ENCODE assay signal across 9 cellular contexts in genomic region chr6:54095740-54096139, GRCh38. TPM values are rescaled to one million over a fixed set of nuclear protein-coding genes. Genes with fewer than 3 reads are reported as not detected.
"Had no signal": no experiment of that assay in that cellular context is flagged by ENCODE, and none has a peak within 500 bp of the region (broad histone marks: within the 10 kb centered on the region; RNA-seq: fewer than 3 reads in every experiment).

No MANE protein-coding gene starts in this region.

- H3K4me3 ChIP-seq: GM23338, HAP-1, K562 had no signal

- H2AFZ ChIP-seq: GM23338 had no signal

- H3K4me1 Mint-ChIP-seq: GM23338 had no signal

- ATAC-seq: GM23338, HCT116, K562 had no signal

- H3K9me3 ChIP-seq: HAP-1 had no signal

- H3K4me2 ChIP-seq: GM23338 had no signal

- H3K36me3 ChIP-seq: HAP-1 had no signal

- H3K4me3 Mint-ChIP-seq: GM23338, HFFc6 had no signal

- H3K9me3 Mint-ChIP-seq: GM23338, HFFc6 had no signal

- DNase-seq: HFFc6, IMR-90, KG1 had no signal

- H3K27ac Mint-ChIP-seq: GM23338, HFFc6 had no signal

RNA-seq across cellular contexts. Expression of gene MLIP, which starts 15.5 kb away (rescaled TPM):
- total RNA-seq: GM23338, H1, HFFc6, HT-29, IMR-90, K562 had no signal
